ENCODE assay signal across 9 cellular contexts in genomic region chr3:129628169-129628522, GRCh38. TPM values are rescaled to one million over a fixed set of nuclear protein-coding genes. Genes with fewer than 3 reads are reported as not detected.
DNase-seq lines count a peak whose midpoint lies in the region; ATAC-seq and TF ChIP-seq lines count a peak whose summit lies in the region.
"Had no signal": no experiment of that assay in that cellular context is flagged by ENCODE, and none has a peak within 500 bp of the region (broad histone marks: within the 10 kb centered on the region; RNA-seq: fewer than 3 reads in every experiment).

No MANE protein-coding gene starts in this region.

- H3K36me3 Mint-ChIP-seq in CD4-positive, alpha-beta T cell (ENCODE audit: low read depth), result no peaks in the 10 kb centered on the region

- no peak for ATAC-seq in CD4-positive, alpha-beta T cell (ENCODE audit: poor library complexity)
- no peak for ATAC-seq in RWPE2 (ENCODE audit: low read depth)

- POLR2A ChIA-PET in CD4-positive, alpha-beta T cell (lab: Charles Lee), result interaction anchor here (1.0 to 1.2 kb wide), 2 partner anchors 51 to 187 kb away, joined by 3 read pairs; partner anchors contain the start of gene IFT122

- H3K4me2 ChIP-seq in osteoblast (ENCODE audit: insufficient read depth, low read length), result peak overlapping the region; percentile 73

- H3K4me1 ChIP-seq in RWPE2 (ENCODE audit: insufficient read depth, poor library complexity, severe bottlenecking) (peaks cover 14% of the 10 kb centered on the region), esophagus squamous epithelium (peaks cover 36 to 60% (median 40%) of the 10 kb centered on the region in 3 donors), osteoblast (ENCODE audit: insufficient read depth, low read length) (peaks cover 34% of the 10 kb centered on the region)

- H3K27ac ChIP-seq in CD4-positive, alpha-beta T cell (ENCODE audit: low read depth, low read length), result no peak overlapping the region
- peak overlapping the region; percentile 92 for H3K27ac ChIP-seq in RWPE2 (ENCODE audit: poor library complexity, severe bottlenecking)
- peak overlapping the region; percentile 89 to 98 (median 94) for H3K27ac ChIP-seq in esophagus squamous epithelium
- H3K27ac ChIP-seq in osteoblast (ENCODE audit: low read depth, low read length), result peak overlapping the region; percentile 93
- H3K27ac ChIP-seq: KMS-11 had no signal

- peak overlapping the region; percentile 89 for H2AFZ ChIP-seq in osteoblast (ENCODE audit: low read length)

- no peak for DNase-seq in CD4-positive, alpha-beta T cell
- DNase-seq in RWPE2 (ENCODE audit: low spot score) (no peak), esophagus squamous epithelium (lab: John Stamatoyannopoulos, UW) (no peak), osteoblast (ENCODE audit: insufficient read length, low spot score, missing footprints) (no peak), DMS79 (lab: John Stamatoyannopoulos, UW) (no peak), cerebellar cortex (ENCODE audit: low spot score) (no peak), DMS114 treated with DMSO at 0.1 percent for 48 hours (lab: John Stamatoyannopoulos, UW; ENCODE audit: unreplicated experiment) (no peak), amygdala (lab: John Stamatoyannopoulos, UW) (no peak)

- H3K4me3 Mint-ChIP-seq in CD4-positive, alpha-beta T cell, result peak overlapping the region; percentile 92

- H3K9me3 ChIP-seq in CD4-positive, alpha-beta T cell (ENCODE audit: control insufficient read depth, low read length), result no peaks in the 10 kb centered on the region
- H3K9me3 ChIP-seq in RWPE2 (ENCODE audit: severe bottlenecking) (no peaks in the 10 kb centered on the region), esophagus squamous epithelium (no peaks in the 10 kb centered on the region), osteoblast (ENCODE audit: low read depth, low read length) (no peaks in the 10 kb centered on the region)

- H4K20me1 ChIP-seq in osteoblast (ENCODE audit: insufficient read depth, low read length), result no peaks in the 10 kb centered on the region

- H3K27me3 ChIP-seq in CD4-positive, alpha-beta T cell (ENCODE audit: control insufficient read depth, insufficient read depth, low read length), result no peaks in the 10 kb centered on the region
- H3K27me3 ChIP-seq in RWPE2 (ENCODE audit: insufficient read depth, poor library complexity, severe bottlenecking) (no peaks in the 10 kb centered on the region), esophagus squamous epithelium (no peaks in the 10 kb centered on the region), osteoblast (ENCODE audit: insufficient read depth, low read length) (no peaks in the 10 kb centered on the region)

- intact Hi-C loops in CD4-positive, alpha-beta T cell (cut with DNase I, micrococcal nuclease), result loop anchor here (1.0 to 5.0 kb wide), 9 partner anchors 136 to 477 kb away; no protein-coding TSS in a partner anchor
- intact Hi-C loops in esophagus squamous epithelium (cut with DNase I), result loop anchor here (10.0 kb wide), 1 partner anchor 467 kb away; no protein-coding TSS in a partner anchor

- CTCF ChIA-PET in CD4-positive, alpha-beta T cell (lab: Charles Lee), result interaction anchor here (1.0 to 1.4 kb wide), 10 partner anchors 9 to 382 kb away, joined by 3 to 6 read pairs (median 3); partner anchors contain the start of gene PLXND1

- H3K9me3 Mint-ChIP-seq in CD4-positive, alpha-beta T cell, result no peaks in the 10 kb centered on the region

- H3K4me3 ChIP-seq in RWPE2 (ENCODE audit: severe bottlenecking), result peak overlapping the region; percentile 50
- peak overlapping the region; percentile 52 to 74 (median 62) for H3K4me3 ChIP-seq in esophagus squamous epithelium
- H3K4me3 ChIP-seq in osteoblast (ENCODE audit: insufficient read depth, low read length), result peak overlapping the region; percentile 71

- no peaks in the 10 kb centered on the region for H3K27me3 Mint-ChIP-seq in CD4-positive, alpha-beta T cell

- H3K27ac Mint-ChIP-seq in CD4-positive, alpha-beta T cell, result peak overlapping the region; percentile 66

- no peak for TF ChIP-seq CTCF in CD4-positive, alpha-beta T cell (IDR thresholded peaks at IDR 0.05)
- peak; percentile 55 for TF ChIP-seq CTCF in RWPE2 (IDR thresholded peaks at IDR 0.05; ENCODE audit: poor library complexity, severe bottlenecking)
- TF ChIP-seq CTCF in esophagus squamous epithelium (IDR thresholded peaks at IDR 0.05), result no peak
- no peak for TF ChIP-seq CTCF in osteoblast (IDR thresholded peaks at IDR 0.05; ENCODE audit: extremely low read depth, low read depth, low read length)

- H3K36me3 ChIP-seq in RWPE2 (ENCODE audit: low read depth) (no peaks in the 10 kb centered on the region), esophagus squamous epithelium (no peaks in the 10 kb centered on the region), osteoblast (ENCODE audit: insufficient read depth, low read length) (no peaks in the 10 kb centered on the region)

- WGBS in esophagus squamous epithelium, 2 donors, result 21 to 23% methylated on average over 9 of the region's 9 CpGs

- H3K4me1 Mint-ChIP-seq in CD4-positive, alpha-beta T cell (ENCODE audit: low read depth), result peaks cover 17% of the 10 kb centered on the region

- H3K79me2 ChIP-seq in osteoblast (ENCODE audit: insufficient read depth, low read length), result no peaks in the 10 kb centered on the region

- TF ChIP-seq POLR2A in esophagus squamous epithelium (IDR thresholded peaks at IDR 0.05), result no peak

RNA-seq across cellular contexts. Expression of gene PLXND1, which starts 21.7 kb away (rescaled TPM):
- 10 to 100 TPM; 61.7 to 62.5 TPM for total RNA-seq in CD4-positive, alpha-beta T cell
- 10 to 100 TPM in 3 of 4 donors, 1 to 10 TPM in 1; 4.5 to 66.0 (median 24.4) TPM for total RNA-seq in esophagus squamous epithelium
- 126 and 134 TPM in 2 replicates for total RNA-seq in osteoblast
